Comparison of ENCODE assay signal across 25 cellular contexts in the genomic region with DNA sequence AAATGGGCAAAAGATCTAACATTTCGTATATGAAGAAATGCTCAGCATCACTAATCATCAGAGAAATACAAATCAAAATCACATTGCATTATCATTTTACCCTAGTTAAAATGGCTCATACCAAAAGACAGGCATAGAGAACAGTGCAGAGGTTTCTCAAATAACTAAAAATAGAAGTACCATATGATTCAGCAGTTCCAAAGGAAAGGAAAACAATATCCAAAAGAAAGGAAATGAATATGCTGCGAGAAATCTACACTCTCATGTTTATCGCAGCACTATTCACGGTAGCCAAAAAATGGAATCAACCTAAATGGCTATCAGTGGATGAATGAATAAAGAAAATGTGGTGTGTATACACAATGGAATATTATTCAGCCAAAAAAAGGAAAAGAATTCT.
"Had no signal": no experiment of that assay in that cellular context is flagged by ENCODE, and none has a peak within 500 bp of the region (broad histone marks: within the 10 kb centered on the region; RNA-seq: fewer than 3 reads in every experiment).

No MANE protein-coding gene starts in this region.

- ATAC-seq: activated T-cell treated with anti-CD3 and anti-CD28 coated beads, Interleukin-2, amount 50 U/mL, for 4 hours; activated T-helper 17 cell treated with anti-CD3 and anti-CD28 coated beads, Interleukin-2, amount 50 U/mL, for 72 hours; gastroesophageal sphincter; left colon; pancreas had no signal

- DNase-seq: activated CD4-positive, alpha-beta memory T cell treated with anti-CD3 and anti-CD28 coated beads, Interleukin-2, amount 10 ng/mL, durations not matched to agents 7 days and 5 days; activated CD4-positive, alpha-beta T cell treated with anti-CD3 and anti-CD28 coated beads for 1 hour; activated CD4-positive, alpha-beta T cell treated with anti-CD3 and anti-CD28 coated beads, Interleukin-2, amount 10 ng/mL, durations not matched to agents 7 days and 5 days; activated gamma-delta T cell treated with Interleukin-2 at 50 U/mL for 16 hours; activated naive CD4-positive, alpha-beta T cell treated with anti-CD3 and anti-CD28 coated beads, Interleukin-2, amount 50 U/mL, for 16 hours; activated T-cell treated with anti-CD3 and anti-CD28 coated beads, Interleukin-2, amount 50 U/mL, for 4 hours; amniotic stem cell; cerebellar nuclear complex; cortex of kidney; hippocampal formation; left colon; naive B cell; pancreas; sigmoid colon; stimulated activated CD4-positive, alpha-beta T cell treated with anti-CD3 and anti-CD28 coated beads, Interleukin-2, amount 100 ng/mL, for 48 hours; stimulated activated naive CD4-positive, alpha-beta T cell treated with Interleukin-2 at 50 U/mL for 16 hours; testis; transverse colon had no signal

- H3K4me1 Mint-ChIP-seq: activated CD4-positive, alpha-beta memory T cell treated with anti-CD3 and anti-CD28 coated beads, Interleukin-2, amount 10 ng/mL, durations not matched to agents 7 days and 5 days; mesothelial cell of epicardium had no signal

- FAIRE-seq: bronchial epithelial cell, keratinocyte, pancreas had no signal

- H3K36me3 ChIP-seq: prostate gland had no signal

- H3K27ac Mint-ChIP-seq: activated CD4-positive, alpha-beta memory T cell treated with anti-CD3 and anti-CD28 coated beads, Interleukin-2, amount 10 ng/mL, durations not matched to agents 7 days and 5 days; activated CD4-positive, alpha-beta T cell treated with anti-CD3 and anti-CD28 coated beads, Interleukin-2, amount 10 ng/mL, durations not matched to agents 7 days and 5 days; activated T-helper 17 cell treated with anti-CD3 and anti-CD28 coated beads, Interleukin-2, amount 50 U/mL, for 72 hours; mesothelial cell of epicardium had no signal

- H3K27ac ChIP-seq: epithelial cell of prostate, gastroesophageal sphincter, pancreas, prostate gland, sigmoid colon, testis, transverse colon had no signal

- H3K4me1 ChIP-seq: gastroesophageal sphincter, pancreas, prostate gland, sigmoid colon, testis, transverse colon had no signal

- H3K27me3 ChIP-seq: gastroesophageal sphincter, pancreas, sigmoid colon, testis, transverse colon had no signal

- H3K4me3 Mint-ChIP-seq: activated CD4-positive, alpha-beta memory T cell treated with anti-CD3 and anti-CD28 coated beads, Interleukin-2, amount 10 ng/mL, durations not matched to agents 7 days and 5 days; activated CD4-positive, alpha-beta T cell treated with anti-CD3 and anti-CD28 coated beads, Interleukin-2, amount 10 ng/mL, durations not matched to agents 7 days and 5 days; activated T-cell treated with anti-CD3 and anti-CD28 coated beads, Interleukin-2, amount 50 U/mL, for 4 hours; activated T-helper 17 cell treated with anti-CD3 and anti-CD28 coated beads, Interleukin-2, amount 50 U/mL, for 72 hours; mesothelial cell of epicardium had no signal

- H3K9me3 ChIP-seq: gastroesophageal sphincter, pancreas, prostate gland, sigmoid colon, testis, transverse colon had no signal

- H3K4me3 ChIP-seq: gastroesophageal sphincter, pancreas, prostate gland, sigmoid colon, testis, transverse colon had no signal

- H3K27me3 Mint-ChIP-seq: activated CD4-positive, alpha-beta memory T cell treated with anti-CD3 and anti-CD28 coated beads, Interleukin-2, amount 10 ng/mL, durations not matched to agents 7 days and 5 days; activated CD4-positive, alpha-beta T cell treated with anti-CD3 and anti-CD28 coated beads, Interleukin-2, amount 10 ng/mL, durations not matched to agents 7 days and 5 days; activated T-helper 17 cell treated with anti-CD3 and anti-CD28 coated beads, Interleukin-2, amount 50 U/mL, for 72 hours; naive B cell had no signal

- H3K9me3 Mint-ChIP-seq: activated T-cell treated with anti-CD3 and anti-CD28 coated beads, Interleukin-2, amount 50 U/mL, for 4 hours; activated T-helper 17 cell treated with anti-CD3 and anti-CD28 coated beads, Interleukin-2, amount 50 U/mL, for 72 hours had no signal
